9 cellular contexts compared by ENCODE assay signal in the genomic region with DNA sequence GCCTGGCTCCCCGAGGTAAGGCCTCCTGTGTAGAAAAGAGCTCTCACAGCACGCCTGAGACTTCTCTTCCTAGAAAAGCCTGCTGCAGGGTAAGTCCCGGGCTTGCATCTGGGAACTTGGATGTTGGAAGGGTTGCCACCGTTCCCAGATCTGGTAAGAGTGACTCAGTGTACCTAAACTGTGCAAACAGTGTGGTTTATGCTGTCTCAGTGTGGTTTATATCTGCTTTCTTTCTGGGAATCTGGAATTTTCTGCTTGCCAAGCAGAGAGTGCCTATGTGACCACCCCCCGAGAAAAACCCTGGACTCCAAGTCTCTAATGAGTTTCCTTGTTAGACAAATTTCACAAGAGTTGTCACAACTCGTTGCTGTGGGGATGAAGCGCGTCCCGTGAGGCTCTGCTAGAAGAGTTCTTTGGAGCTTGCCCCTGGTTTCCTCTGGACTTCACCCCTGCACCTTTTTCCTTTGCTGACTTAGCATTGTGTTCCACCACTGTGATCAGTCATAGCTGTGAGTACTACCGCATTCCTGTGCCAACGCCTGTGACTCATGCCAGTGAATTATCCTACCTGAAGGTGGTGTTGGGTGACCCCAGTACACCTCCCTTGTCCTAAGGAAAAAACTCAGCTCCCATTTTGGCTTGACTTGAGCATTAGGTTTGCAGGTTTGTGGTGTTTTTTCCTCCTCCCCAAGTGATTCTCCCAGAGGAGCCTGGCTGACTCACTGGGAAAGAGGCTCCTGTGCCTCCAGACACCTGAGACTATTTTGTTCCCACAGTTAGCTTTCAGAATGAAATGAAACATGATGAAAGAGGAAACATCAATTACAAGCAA. TPM values are rescaled to one million over a fixed set of nuclear protein-coding genes. Genes with fewer than 3 reads are reported as not detected.
DNase-seq lines count a peak whose midpoint lies in the region; ATAC-seq and TF ChIP-seq lines count a peak whose summit lies in the region.
"Had no signal": no experiment of that assay in that cellular context is flagged by ENCODE, and none has a peak within 500 bp of the region (broad histone marks: within the 10 kb centered on the region; RNA-seq: fewer than 3 reads in every experiment).

No MANE protein-coding gene starts in this region.

- TF ChIP-seq EP300 in stomach (IDR thresholded peaks at IDR 0.05): no peak

- intact Hi-C loops in PC-9 (cut with micrococcal nuclease; ENCODE audit: unreplicated experiment) (loop anchor here (1.0 to 5.0 kb wide), 3 partner anchors 25 to 100 kb away; no protein-coding TSS in a partner anchor), heart right ventricle (cut with DNase I) (loop anchor here in 2 of 10 donors (5.0 to 10.0 kb wide), 2 partner anchors 92 to 110 kb away; no protein-coding TSS in a partner anchor), stomach (cut with DNase I; ENCODE audit: low total_unique reads) (no loop called here)

- H3K9me3 ChIP-seq in BLaER1 treated with 17β-estradiol and CSF1 and Interleukin-3, amounts not matched to agents 10 nM and 100 nM (replicated peaks in 1 of 11): peaks cover 0 to 17% (median 0%) of the 10 kb centered on the region in 11 experiments; a peak in 6 of 22 replicates
- H3K9me3 ChIP-seq in PC-9 (ENCODE audit: insufficient read depth, low read depth) (no peaks in the 10 kb centered on the region), heart right ventricle (no peaks in the 10 kb centered on the region), stomach (no peaks in the 10 kb centered on the region)

- no peaks in the 10 kb centered on the region for H3K79me2 ChIP-seq in PC-9 (ENCODE audit: low read depth)

- CTCF ChIA-PET in PC-9 (lab: Charles Lee): interaction anchor here (0.9 kb wide), 1 partner anchor 8 kb away, joined by 4 read pairs; no protein-coding TSS in a partner anchor

- H3K9me2 ChIP-seq in PC-9 (ENCODE audit: insufficient read depth): no peaks in the 10 kb centered on the region

- H3K36me3 ChIP-seq in BLaER1 treated with 17β-estradiol and CSF1 and Interleukin-3, amounts not matched to agents 10 nM and 100 nM: peaks cover 0 to 63% (median 15%) of the 10 kb centered on the region in 11 experiments; a peak in 12 of 22 replicates
- H3K36me3 ChIP-seq in PC-9 (ENCODE audit: low read depth): 0 out of 2 replicates have a peak, but pooled peaks cover 4% of the 10 kb centered on the region
- H3K36me3 ChIP-seq in heart right ventricle: no peaks in the 10 kb centered on the region
- H3K36me3 ChIP-seq in stomach: no peaks in the 10 kb centered on the region
- H3K36me3 ChIP-seq: cardiac muscle cell had no signal

- H3K27me3 ChIP-seq in BLaER1 treated with 17β-estradiol and CSF1 and Interleukin-3, amounts not matched to agents 10 nM and 100 nM: no peaks in the 10 kb centered on the region
- H3K27me3 ChIP-seq in PC-9 (ENCODE audit: insufficient read depth, low read depth) (no peaks in the 10 kb centered on the region), heart right ventricle (no peaks in the 10 kb centered on the region), stomach (no peaks in the 10 kb centered on the region)
- H3K27me3 ChIP-seq: cardiac muscle cell had no signal

- POLR2A ChIA-PET in PC-9 (lab: Charles Lee; ENCODE audit: unreplicated experiment): interaction anchor here (0.5 to 0.7 kb wide), 2 partner anchors 350 to 1160 kb away, joined by 5 read pairs; no protein-coding TSS in a partner anchor

- peaks cover 47 to 88% (median 63%) of the 10 kb centered on the region in 10 experiments for H3K4me1 ChIP-seq in BLaER1 treated with 17β-estradiol and CSF1 and Interleukin-3, amounts not matched to agents 10 nM and 100 nM
- peaks cover 50% of the 10 kb centered on the region for H3K4me1 ChIP-seq in PC-9 (replicated peaks; ENCODE audit: insufficient read depth)
- H3K4me1 ChIP-seq in heart right ventricle: peaks cover 4 to 55% (median 40%) of the 10 kb centered on the region in 9 donors
- peaks cover 27 to 51% (median 42%) of the 10 kb centered on the region in 4 donors for H3K4me1 ChIP-seq in stomach

- TSS peak; percentile 36 for BruUV-seq in PC-9 (replicated peaks; lab: Mats Ljungman, UMichigan)

- no peak for TF ChIP-seq POLR2A in stomach (IDR thresholded peaks at IDR 0.05)

- H3K4me2 ChIP-seq in BLaER1 treated with 17β-estradiol and CSF1 and Interleukin-3, amounts not matched to agents 10 nM and 100 nM: peak overlapping the region; percentile 86 to 99 (median 94)
- H3K4me2 ChIP-seq in PC-9: peak overlapping the region; percentile 85

- peak overlapping the region; percentile 64 to 85 (median 80) for H3K9ac ChIP-seq in BLaER1 treated with 17β-estradiol and CSF1 and Interleukin-3, amounts not matched to agents 10 nM and 100 nM

- H3K27ac ChIP-seq in BLaER1 treated with 17β-estradiol and CSF1 and Interleukin-3, amounts not matched to agents 10 nM and 100 nM: peak overlapping the region; percentile 70 to 96 (median 91); a peak in 21 of 22 replicates
- peak overlapping the region; percentile 100 for H3K27ac ChIP-seq in PC-9
- peak overlapping the region in 6 of 10 donors; percentile 21 to 76 (median 45) for H3K27ac ChIP-seq in heart right ventricle
- peak overlapping the region; percentile 76 to 90 (median 86) for H3K27ac ChIP-seq in stomach
- H3K27ac ChIP-seq: cardiac muscle cell had no signal

- peak overlapping the region; percentile 12 to 70 (median 53); a peak in 18 of 20 replicates for H3K4me3 ChIP-seq in BLaER1 treated with 17β-estradiol and CSF1 and Interleukin-3, amounts not matched to agents 10 nM and 100 nM
- H3K4me3 ChIP-seq in PC-9 (peak overlapping the region; percentile 48; the same call in 1 of the 2 replicates), heart right ventricle (no peak overlapping the region), stomach (no peak overlapping the region)
- H3K4me3 ChIP-seq: cardiac muscle cell had no signal

- H4K20me1 ChIP-seq in BLaER1 treated with 17β-estradiol and CSF1 and Interleukin-3, amounts not matched to agents 10 nM and 100 nM: peaks cover 0 to 28% (median 0%) of the 10 kb centered on the region in 11 experiments; a peak in 4 of 22 replicates
- H4K20me1 ChIP-seq in PC-9 (ENCODE audit: insufficient read depth): no peaks in the 10 kb centered on the region

- ATAC-seq in GM21825 (IDR thresholded peaks at IDR 0.05; ENCODE audit: unreplicated experiment): peak; percentile 18
- ATAC-seq in heart right ventricle: peak in 5 of 8 donors; percentile 10 to 45 (median 27)
- no peak for ATAC-seq in activated CD4-positive, CD25-positive, alpha-beta regulatory T cell treated with anti-CD3 and anti-CD28 coated beads, Interleukin-2, amount 50 U/mL, for 24 hours
- ATAC-seq in GM19467 (IDR thresholded peaks at IDR 0.05; ENCODE audit: unreplicated experiment): no peak

- DNase-seq in PC-9: peak; percentile 79 to 98
- no peak for DNase-seq in heart right ventricle
- DNase-seq in stomach: peak; percentile 77
- no peak for DNase-seq in cerebellar cortex (ENCODE audit: low spot score)

- no peak for TF ChIP-seq CTCF in PC-9 (conservative IDR thresholded peaks at IDR 0.05)
- TF ChIP-seq CTCF in heart right ventricle (IDR thresholded peaks at IDR 0.05): no peak
- TF ChIP-seq CTCF in stomach (IDR thresholded peaks at IDR 0.05): no peak

- peaks cover 48% of the 10 kb centered on the region for H3F3A ChIP-seq in PC-9 (ENCODE audit: insufficient read depth, low read depth)

- no peak overlapping the region for H2AFZ ChIP-seq in PC-9

- 74 to 75% methylated on average over 11 of the region's 11 CpGs for WGBS in heart right ventricle, 2 donors
- WGBS in stomach, 5 donors: 24 to 43% (median 28%) methylated on average over 11 of the region's 11 CpGs

RNA-seq across cellular contexts. Expression of gene SLC2A9, which starts 14.5 kb away (rescaled TPM):
- total RNA-seq in PC-9 (2021) (0.28 and 1.1 TPM in 2 replicates), heart right ventricle (10 to 100 TPM in 2 of 10 donors, 1 to 10 TPM in 8; 3.2 to 10.9 (median 5.8) TPM), stomach (10 to 100 TPM in 1 of 5 donors, 1 to 10 TPM in 4; 2.2 to 35.3 (median 4.5) TPM)
- polyA plus RNA-seq in heart right ventricle (1 to 10 TPM; 3.1 to 3.8 TPM), stomach (1 to 10 TPM in 2 of 3 donors, under 1 TPM in 1; 0.61 to 3.0 (median 1.6) TPM)

Comparison
In these comparisons a context has a peak if more than half of its experiments do, and no peak if none do; other contexts are left out.
1. H3K27ac ChIP-seq: peak in every context shown above with its lines; median percentile 100 in PC-9; 91 in BLaER1 treated with 17β-estradiol and CSF1 and Interleukin-3, amounts not matched to agents 10 nM and 100 nM; 86 in stomach; 45 in heart right ventricle.
2. H3K4me3 ChIP-seq: peak in BLaER1 treated with 17β-estradiol and CSF1 and Interleukin-3, amounts not matched to agents 10 nM and 100 nM (10 of 10) and PC-9 (single experiment); none in heart right ventricle (0 of 10) and stomach (0 of 4).
3. ATAC-seq: peak in GM21825 (single experiment) and heart right ventricle (5 of 8); none in activated CD4-positive, CD25-positive, alpha-beta regulatory T cell treated with anti-CD3 and anti-CD28 coated beads, Interleukin-2, amount 50 U/mL, for 24 hours (0 of 2) and GM19467 (single experiment).
4. DNase-seq: peak in PC-9 (2 of 2) and stomach (single experiment); none in heart right ventricle (0 of 2) and cerebellar cortex (single experiment).